In the genomic region with DNA sequence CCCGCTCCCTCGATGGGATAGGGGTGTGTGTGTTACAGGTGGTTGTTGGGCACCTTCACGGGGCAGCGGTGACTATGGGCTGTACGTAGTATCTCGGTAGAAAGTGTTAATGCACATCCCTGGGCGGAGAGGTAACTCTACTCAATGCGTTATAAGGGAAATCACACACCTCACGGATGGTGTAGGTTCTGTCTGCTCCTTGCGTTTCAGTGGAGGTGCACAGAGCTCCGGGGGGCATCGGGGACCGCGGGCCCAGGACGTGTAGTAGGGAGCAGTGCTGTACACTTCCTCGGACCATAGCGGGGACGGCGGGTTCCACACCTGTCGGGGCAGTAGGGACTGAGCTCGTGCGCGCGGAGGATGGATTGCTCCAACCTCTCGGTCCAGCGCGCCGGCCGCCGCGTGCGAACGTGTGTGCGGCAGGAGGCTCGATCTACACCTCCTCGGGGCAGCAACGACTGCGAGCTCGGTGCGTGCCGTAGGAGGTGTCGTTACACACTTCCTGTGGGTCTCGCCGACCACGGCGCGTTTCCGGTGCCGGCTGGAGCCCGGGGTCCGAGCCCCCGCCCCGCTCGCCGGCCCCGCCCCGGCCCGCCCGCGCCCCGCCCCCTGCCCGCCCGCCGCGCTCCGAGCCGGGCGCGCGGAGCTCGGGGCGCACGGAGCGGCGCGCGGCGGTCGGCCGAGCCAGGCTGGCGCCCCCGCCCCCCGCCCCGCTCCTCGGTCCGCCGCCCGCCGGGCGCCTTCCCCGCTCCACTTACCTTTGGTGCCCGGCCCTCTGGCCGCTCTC, we compare ENCODE assay signal across 1 cellular context.
TF ChIP-seq lines count a peak whose summit lies in the region.

A gene with protein sequence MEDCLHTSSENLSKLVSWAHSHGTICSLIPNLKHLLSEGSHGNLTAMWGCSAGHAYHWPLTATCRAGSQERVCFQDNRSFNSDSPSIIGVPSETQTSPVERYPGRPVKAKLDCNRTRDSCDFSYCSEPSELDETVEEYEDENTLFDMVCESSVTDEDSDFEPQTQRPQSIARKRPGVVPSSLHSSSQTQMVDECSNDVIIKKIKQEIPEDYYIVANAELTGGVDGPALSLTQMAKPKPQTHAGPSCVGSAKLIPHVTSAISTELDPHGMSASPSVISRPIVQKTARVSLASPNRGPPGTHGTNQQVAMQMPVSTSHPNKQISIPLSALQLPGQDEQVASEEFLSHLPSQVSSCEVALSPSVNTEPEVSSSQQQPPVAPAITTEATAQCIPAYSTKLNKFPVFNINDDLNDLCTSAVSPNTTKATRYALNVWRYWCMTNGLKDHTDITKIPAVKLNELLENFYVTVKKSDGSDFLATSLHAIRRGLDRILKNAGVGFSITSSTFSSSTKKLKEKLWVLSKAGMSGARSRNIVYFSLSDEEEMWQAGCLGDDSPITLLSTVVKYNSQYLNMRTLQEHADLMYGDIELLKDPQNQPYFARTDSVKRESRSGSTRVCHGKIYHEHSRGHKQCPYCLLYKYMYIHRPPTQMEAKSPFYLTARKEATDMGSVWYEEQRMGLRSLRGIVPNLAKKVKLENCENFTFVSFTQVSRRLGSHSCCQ (plus strand): TSS at position 607 of the 787 bp plus-strand sequence. CDS start 87,254 bp downstream, outside the sequence.

TF ChIP-seq in HepG2, 621 proteins besides CTCF, POLR2A, EP300 and RAD21 (continued from another document and continues in another):
- peak; percentile 94 for TF ChIP-seq ZNF607 (CRISPR knock-in tag; IDR thresholded peaks at IDR 0.05; ENCODE audit: borderline replicate concordance)
- TF ChIP-seq SMARCC2 (IDR thresholded peaks at IDR 0.05): no peak
- TF ChIP-seq ZFAT (CRISPR knock-in tag; conservative IDR thresholded peaks at IDR 0.05): no peak
- TF ChIP-seq ELF1 (CRISPR knock-in tag; IDR thresholded peaks at IDR 0.05): peak; percentile 60
- 0 out of 2 replicates have a peak, but pooled peaks have one; percentile 44 for TF ChIP-seq RELA (CRISPR knock-in tag; IDR thresholded peaks at IDR 0.05)
- TF ChIP-seq, protein P1, sequence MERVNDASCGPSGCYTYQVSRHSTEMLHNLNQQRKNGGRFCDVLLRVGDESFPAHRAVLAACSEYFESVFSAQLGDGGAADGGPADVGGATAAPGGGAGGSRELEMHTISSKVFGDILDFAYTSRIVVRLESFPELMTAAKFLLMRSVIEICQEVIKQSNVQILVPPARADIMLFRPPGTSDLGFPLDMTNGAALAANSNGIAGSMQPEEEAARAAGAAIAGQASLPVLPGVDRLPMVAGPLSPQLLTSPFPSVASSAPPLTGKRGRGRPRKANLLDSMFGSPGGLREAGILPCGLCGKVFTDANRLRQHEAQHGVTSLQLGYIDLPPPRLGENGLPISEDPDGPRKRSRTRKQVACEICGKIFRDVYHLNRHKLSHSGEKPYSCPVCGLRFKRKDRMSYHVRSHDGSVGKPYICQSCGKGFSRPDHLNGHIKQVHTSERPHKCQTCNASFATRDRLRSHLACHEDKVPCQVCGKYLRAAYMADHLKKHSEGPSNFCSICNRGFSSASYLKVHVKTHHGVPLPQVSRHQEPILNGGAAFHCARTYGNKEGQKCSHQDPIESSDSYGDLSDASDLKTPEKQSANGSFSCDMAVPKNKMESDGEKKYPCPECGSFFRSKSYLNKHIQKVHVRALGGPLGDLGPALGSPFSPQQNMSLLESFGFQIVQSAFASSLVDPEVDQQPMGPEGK (CRISPR knock-in tag; IDR thresholded peaks at IDR 0.05): no peak; the same call in 1 of the 2 replicates
- no peak for TF ChIP-seq ZNF7 (CRISPR knock-in tag; IDR thresholded peaks at IDR 0.05)
- TF ChIP-seq HOXA9 (CRISPR knock-in tag; IDR thresholded peaks at IDR 0.05; ENCODE audit: borderline replicate concordance): peak; percentile 17; the same call in 1 of the 2 replicates
- TF ChIP-seq, protein P2, sequence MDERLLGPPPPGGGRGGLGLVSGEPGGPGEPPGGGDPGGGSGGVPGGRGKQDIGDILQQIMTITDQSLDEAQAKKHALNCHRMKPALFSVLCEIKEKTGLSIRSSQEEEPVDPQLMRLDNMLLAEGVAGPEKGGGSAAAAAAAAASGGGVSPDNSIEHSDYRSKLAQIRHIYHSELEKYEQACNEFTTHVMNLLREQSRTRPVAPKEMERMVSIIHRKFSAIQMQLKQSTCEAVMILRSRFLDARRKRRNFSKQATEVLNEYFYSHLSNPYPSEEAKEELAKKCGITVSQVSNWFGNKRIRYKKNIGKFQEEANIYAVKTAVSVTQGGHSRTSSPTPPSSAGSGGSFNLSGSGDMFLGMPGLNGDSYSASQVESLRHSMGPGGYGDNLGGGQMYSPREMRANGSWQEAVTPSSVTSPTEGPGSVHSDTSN (CRISPR knock-in tag; IDR thresholded peaks at IDR 0.05): no peak
- TF ChIP-seq IKZF1 (IDR thresholded peaks at IDR 0.05): no peak
- TF ChIP-seq MZF1 (CRISPR knock-in tag; IDR thresholded peaks at IDR 0.05; ENCODE audit: borderline replicate concordance): peak; percentile 78; the same call in 1 of the 2 replicates
- TF ChIP-seq, protein P3, sequence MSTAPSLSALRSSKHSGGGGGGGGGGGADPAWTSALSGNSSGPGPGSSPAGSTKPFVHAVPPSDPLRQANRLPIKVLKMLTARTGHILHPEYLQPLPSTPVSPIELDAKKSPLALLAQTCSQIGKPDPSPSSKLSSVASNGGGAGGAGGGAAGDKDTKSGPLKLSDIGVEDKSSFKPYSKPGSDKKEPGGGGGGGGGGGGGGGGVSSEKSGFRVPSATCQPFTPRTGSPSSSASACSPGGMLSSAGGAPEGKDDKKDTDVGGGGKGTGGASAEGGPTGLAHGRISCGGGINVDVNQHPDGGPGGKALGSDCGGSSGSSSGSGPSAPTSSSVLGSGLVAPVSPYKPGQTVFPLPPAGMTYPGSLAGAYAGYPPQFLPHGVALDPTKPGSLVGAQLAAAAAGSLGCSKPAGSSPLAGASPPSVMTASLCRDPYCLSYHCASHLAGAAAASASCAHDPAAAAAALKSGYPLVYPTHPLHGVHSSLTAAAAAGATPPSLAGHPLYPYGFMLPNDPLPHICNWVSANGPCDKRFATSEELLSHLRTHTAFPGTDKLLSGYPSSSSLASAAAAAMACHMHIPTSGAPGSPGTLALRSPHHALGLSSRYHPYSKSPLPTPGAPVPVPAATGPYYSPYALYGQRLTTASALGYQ (CRISPR knock-in tag; IDR thresholded peaks at IDR 0.05): no peak
- TF ChIP-seq ONECUT2 (CRISPR knock-in tag; IDR thresholded peaks at IDR 0.05): no peak
- TF ChIP-seq, protein P4, sequence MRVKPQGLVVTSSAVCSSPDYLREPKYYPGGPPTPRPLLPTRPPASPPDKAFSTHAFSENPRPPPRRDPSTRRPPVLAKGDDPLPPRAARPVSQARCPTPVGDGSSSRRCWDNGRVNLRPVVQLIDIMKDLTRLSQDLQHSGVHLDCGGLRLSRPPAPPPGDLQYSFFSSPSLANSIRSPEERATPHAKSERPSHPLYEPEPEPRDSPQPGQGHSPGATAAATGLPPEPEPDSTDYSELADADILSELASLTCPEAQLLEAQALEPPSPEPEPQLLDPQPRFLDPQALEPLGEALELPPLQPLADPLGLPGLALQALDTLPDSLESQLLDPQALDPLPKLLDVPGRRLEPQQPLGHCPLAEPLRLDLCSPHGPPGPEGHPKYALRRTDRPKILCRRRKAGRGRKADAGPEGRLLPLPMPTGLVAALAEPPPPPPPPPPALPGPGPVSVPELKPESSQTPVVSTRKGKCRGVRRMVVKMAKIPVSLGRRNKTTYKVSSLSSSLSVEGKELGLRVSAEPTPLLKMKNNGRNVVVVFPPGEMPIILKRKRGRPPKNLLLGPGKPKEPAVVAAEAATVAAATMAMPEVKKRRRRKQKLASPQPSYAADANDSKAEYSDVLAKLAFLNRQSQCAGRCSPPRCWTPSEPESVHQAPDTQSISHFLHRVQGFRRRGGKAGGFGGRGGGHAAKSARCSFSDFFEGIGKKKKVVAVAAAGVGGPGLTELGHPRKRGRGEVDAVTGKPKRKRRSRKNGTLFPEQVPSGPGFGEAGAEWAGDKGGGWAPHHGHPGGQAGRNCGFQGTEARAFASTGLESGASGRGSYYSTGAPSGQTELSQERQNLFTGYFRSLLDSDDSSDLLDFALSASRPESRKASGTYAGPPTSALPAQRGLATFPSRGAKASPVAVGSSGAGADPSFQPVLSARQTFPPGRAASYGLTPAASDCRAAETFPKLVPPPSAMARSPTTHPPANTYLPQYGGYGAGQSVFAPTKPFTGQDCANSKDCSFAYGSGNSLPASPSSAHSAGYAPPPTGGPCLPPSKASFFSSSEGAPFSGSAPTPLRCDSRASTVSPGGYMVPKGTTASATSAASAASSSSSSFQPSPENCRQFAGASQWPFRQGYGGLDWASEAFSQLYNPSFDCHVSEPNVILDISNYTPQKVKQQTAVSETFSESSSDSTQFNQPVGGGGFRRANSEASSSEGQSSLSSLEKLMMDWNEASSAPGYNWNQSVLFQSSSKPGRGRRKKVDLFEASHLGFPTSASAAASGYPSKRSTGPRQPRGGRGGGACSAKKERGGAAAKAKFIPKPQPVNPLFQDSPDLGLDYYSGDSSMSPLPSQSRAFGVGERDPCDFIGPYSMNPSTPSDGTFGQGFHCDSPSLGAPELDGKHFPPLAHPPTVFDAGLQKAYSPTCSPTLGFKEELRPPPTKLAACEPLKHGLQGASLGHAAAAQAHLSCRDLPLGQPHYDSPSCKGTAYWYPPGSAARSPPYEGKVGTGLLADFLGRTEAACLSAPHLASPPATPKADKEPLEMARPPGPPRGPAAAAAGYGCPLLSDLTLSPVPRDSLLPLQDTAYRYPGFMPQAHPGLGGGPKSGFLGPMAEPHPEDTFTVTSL (CRISPR knock-in tag; IDR thresholded peaks at IDR 0.05; ENCODE audit: borderline replicate concordance): no peak; the same call in 1 of the 2 replicates
- TF ChIP-seq CCDC6 (CRISPR knock-in tag; IDR thresholded peaks at IDR 0.05): peak; percentile 96
- TF ChIP-seq ZNF883 (CRISPR knock-in tag; IDR thresholded peaks at IDR 0.05; ENCODE audit: not compliant biosample characterization): peak; percentile 91
- peak; percentile 93 for TF ChIP-seq ZNF724P (CRISPR knock-in tag; IDR thresholded peaks at IDR 0.05; ENCODE audit: borderline replicate concordance)
- 0 out of 2 replicates have a peak, but pooled peaks have one; percentile 60 for TF ChIP-seq ZNF660 (CRISPR knock-in tag; IDR thresholded peaks at IDR 0.05; ENCODE audit: borderline replicate concordance, low read depth)
- TF ChIP-seq, protein P5, sequence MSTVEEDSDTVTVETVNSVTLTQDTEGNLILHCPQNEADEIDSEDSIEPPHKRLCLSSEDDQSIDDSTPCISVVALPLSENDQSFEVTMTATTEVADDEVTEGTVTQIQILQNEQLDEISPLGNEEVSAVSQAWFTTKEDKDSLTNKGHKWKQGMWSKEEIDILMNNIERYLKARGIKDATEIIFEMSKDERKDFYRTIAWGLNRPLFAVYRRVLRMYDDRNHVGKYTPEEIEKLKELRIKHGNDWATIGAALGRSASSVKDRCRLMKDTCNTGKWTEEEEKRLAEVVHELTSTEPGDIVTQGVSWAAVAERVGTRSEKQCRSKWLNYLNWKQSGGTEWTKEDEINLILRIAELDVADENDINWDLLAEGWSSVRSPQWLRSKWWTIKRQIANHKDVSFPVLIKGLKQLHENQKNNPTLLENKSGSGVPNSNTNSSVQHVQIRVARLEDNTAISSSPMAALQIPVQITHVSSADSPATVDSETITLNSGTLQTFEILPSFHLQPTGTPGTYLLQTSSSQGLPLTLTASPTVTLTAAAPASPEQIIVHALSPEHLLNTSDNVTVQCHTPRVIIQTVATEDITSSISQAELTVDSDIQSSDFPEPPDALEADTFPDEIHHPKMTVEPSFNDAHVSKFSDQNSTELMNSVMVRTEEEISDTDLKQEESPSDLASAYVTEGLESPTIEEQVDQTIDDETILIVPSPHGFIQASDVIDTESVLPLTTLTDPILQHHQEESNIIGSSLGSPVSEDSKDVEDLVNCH (CRISPR knock-in tag; IDR thresholded peaks at IDR 0.05): 0 out of 2 replicates have a peak, but pooled peaks have one; percentile 55
- peak; percentile 72; the same call in 1 of the 2 replicates for TF ChIP-seq ZNF589 (CRISPR knock-in tag; conservative IDR thresholded peaks at IDR 0.05)
- TF ChIP-seq, protein P6, sequence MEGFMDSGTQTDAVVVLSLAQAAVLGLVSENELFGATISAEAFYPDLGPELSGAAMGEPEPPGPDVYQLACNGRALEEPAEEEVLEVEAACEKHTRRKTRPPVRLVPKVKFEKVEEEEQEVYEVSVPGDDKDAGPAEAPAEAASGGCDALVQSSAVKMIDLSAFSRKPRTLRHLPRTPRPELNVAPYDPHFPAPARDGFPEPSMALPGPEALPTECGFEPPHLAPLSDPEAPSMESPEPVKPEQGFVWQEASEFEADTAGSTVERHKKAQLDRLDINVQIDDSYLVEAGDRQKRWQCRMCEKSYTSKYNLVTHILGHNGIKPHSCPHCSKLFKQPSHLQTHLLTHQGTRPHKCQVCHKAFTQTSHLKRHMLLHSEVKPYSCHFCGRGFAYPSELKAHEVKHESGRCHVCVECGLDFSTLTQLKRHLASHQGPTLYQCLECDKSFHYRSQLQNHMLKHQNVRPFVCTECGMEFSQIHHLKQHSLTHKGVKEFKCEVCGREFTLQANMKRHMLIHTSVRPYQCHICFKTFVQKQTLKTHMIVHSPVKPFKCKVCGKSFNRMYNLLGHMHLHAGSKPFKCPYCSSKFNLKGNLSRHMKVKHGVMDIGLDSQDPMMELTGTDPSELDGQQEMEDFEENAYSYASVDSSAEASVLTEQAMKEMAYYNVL (CRISPR knock-in tag; IDR thresholded peaks at IDR 0.05; ENCODE audit: borderline replicate concordance): peak; percentile 69; the same call in 1 of the 2 replicates
- TF ChIP-seq, protein P7, sequence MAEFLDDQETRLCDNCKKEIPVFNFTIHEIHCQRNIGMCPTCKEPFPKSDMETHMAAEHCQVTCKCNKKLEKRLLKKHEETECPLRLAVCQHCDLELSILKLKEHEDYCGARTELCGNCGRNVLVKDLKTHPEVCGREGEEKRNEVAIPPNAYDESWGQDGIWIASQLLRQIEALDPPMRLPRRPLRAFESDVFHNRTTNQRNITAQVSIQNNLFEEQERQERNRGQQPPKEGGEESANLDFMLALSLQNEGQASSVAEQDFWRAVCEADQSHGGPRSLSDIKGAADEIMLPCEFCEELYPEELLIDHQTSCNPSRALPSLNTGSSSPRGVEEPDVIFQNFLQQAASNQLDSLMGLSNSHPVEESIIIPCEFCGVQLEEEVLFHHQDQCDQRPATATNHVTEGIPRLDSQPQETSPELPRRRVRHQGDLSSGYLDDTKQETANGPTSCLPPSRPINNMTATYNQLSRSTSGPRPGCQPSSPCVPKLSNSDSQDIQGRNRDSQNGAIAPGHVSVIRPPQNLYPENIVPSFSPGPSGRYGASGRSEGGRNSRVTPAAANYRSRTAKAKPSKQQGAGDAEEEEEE (CRISPR knock-in tag; IDR thresholded peaks at IDR 0.05; ENCODE audit: borderline replicate concordance): peak; percentile 95; the same call in 1 of the 2 replicates
- TF ChIP-seq, protein P8, sequence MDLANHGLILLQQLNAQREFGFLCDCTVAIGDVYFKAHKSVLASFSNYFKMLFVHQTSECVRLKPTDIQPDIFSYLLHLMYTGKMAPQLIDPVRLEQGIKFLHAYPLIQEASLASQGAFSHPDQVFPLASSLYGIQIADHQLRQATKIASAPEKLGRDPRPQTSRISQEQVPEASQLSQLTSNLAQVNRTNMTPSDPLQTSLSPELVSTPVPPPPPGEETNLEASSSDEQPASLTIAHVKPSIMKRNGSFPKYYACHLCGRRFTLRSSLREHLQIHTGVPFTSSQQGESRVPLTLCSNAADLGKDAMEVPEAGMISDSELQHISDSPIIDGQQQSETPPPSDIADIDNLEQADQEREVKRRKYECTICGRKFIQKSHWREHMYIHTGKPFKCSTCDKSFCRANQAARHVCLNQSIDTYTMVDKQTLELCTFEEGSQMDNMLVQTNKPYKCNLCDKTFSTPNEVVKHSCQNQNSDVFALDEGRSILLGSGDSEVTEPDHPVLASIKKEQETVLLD (CRISPR knock-in tag; IDR thresholded peaks at IDR 0.05; ENCODE audit: low read depth): peak; percentile 94
- 0 out of 2 replicates have a peak, but pooled peaks have one; percentile 66 for TF ChIP-seq CBFB (CRISPR knock-in tag; IDR thresholded peaks at IDR 0.05)
- no peak for TF ChIP-seq PAX8 (CRISPR knock-in tag; IDR thresholded peaks at IDR 0.05; ENCODE audit: borderline replicate concordance)
- TF ChIP-seq ZNF264 (CRISPR knock-in tag; IDR thresholded peaks at IDR 0.05): 0 out of 2 replicates have a peak, but pooled peaks have one; percentile 25
